In genomic region chr2:207133493-207133861, GRCh38 we compare ENCODE assay signal across 8 cellular contexts. TPM values are rescaled to one million over a fixed set of nuclear protein-coding genes. Genes with fewer than 3 reads are reported as not detected.
DNase-seq lines count a peak whose midpoint lies in the region; TF ChIP-seq lines count a peak whose summit lies in the region.

No MANE protein-coding gene starts in this region.

- H3K4me1 ChIP-seq in SJSA1 (replicated peaks) (peaks cover 76% of the 10 kb centered on the region), suprapubic skin (peaks cover 48% of the 10 kb centered on the region)

- no peak for TF ChIP-seq POLR2A in suprapubic skin (IDR thresholded peaks at IDR 0.05)

- no peak for TF ChIP-seq EP300 in suprapubic skin (IDR thresholded peaks at IDR 0.05)

- H3K36me3 ChIP-seq in SJSA1 (peaks cover 37% of the 10 kb centered on the region), suprapubic skin (no peaks in the 10 kb centered on the region)

- DNase-seq in NCI-H1417 (lab: John Stamatoyannopoulos, UW) (peak; percentile 84 to 99 (median 97)), SJSA1 (ENCODE audit: low read depth in 1 of 2, low spot score in 2 of 2) (no peak), kidney tubule cell (ENCODE audit: low spot score) (peak; percentile 21), suprapubic skin (ENCODE audit: low spot score in 2 of 2) (no peak), nucleus accumbens (lab: John Stamatoyannopoulos, UW) (no peak), GDM1 (lab: John Stamatoyannopoulos, UW) (no peak), DMS153 (lab: John Stamatoyannopoulos, UW) (no peak)
- no peak for DNase-seq in effector CD4-positive, alpha-beta T cell

- TF ChIP-seq CTCF in suprapubic skin (IDR thresholded peaks at IDR 0.05): no peak

- 73% methylated on average over 5 of the region's 5 CpGs for WGBS in suprapubic skin

- H3K27me3 ChIP-seq in SJSA1 (replicated peaks): no peaks in the 10 kb centered on the region
- no peaks in the 10 kb centered on the region for H3K27me3 ChIP-seq in suprapubic skin

- peak overlapping the region; percentile 23; the same call in 1 of the 2 replicates for H3K27ac ChIP-seq in SJSA1
- peak overlapping the region; percentile 68 for H3K27ac ChIP-seq in suprapubic skin

- H3K9me3 ChIP-seq in SJSA1 (replicated peaks) (no peaks in the 10 kb centered on the region; the same call in 1 of the 2 replicates), suprapubic skin (no peaks in the 10 kb centered on the region)

- H3K4me3 ChIP-seq in SJSA1: no peak overlapping the region
- H3K4me3 ChIP-seq in suprapubic skin: no peak overlapping the region

RNA-seq across cellular contexts. Expression of gene KLF7, which starts 32.3 kb away (rescaled TPM):
- 6.8 and 13.1 TPM in 2 replicates for total RNA-seq in SJSA1 (2014; rRNA removed; shearing (Covaris generic))
- total RNA-seq in suprapubic skin: 10 to 100 TPM; 10.0 to 17.4 (median 10.7) TPM

Comparison
In these comparisons a context has a peak if more than half of its experiments do, and no peak if none do; other contexts are left out.
1. DNase-seq: peak in NCI-H1417 (3 of 3) and kidney tubule cell (single experiment); none in SJSA1 (0 of 2), suprapubic skin (0 of 2), nucleus accumbens (0 of 56), GDM1 (single experiment), DMS153 (single experiment) and effector CD4-positive, alpha-beta T cell (single experiment).